24 cellular contexts compared by ENCODE assay signal in genomic region chr17:11182430-11182829, GRCh38. TPM values are rescaled to one million over a fixed set of nuclear protein-coding genes. Genes with fewer than 3 reads are reported as not detected.
"Had no signal": no experiment of that assay in that cellular context is flagged by ENCODE, and none has a peak within 500 bp of the region (broad histone marks: within the 10 kb centered on the region; RNA-seq: fewer than 3 reads in every experiment).

No MANE protein-coding gene starts in this region.

- H3K27me3 ChIP-seq: brain microvascular endothelial cell, neural progenitor cell, sigmoid colon, spleen, testis, upper lobe of right lung had no signal

- H3K9me3 ChIP-seq: sigmoid colon, spleen, testis, upper lobe of right lung had no signal

- DNase-seq: activated CD4-positive, alpha-beta T cell treated with anti-CD3 and anti-CD28 coated beads for 1 hour; activated CD8-positive, alpha-beta memory T cell treated with anti-CD3 and anti-CD28 coated beads for 24 hours; activated CD8-positive, alpha-beta memory T cell treated with anti-CD3 and anti-CD28 coated beads, Interleukin-2, amount 50 U/mL, for 48 hours; activated effector memory CD4-positive, alpha-beta T cell treated with Interleukin-2 at 50 U/mL for 16 hours; activated naive CD4-positive, alpha-beta T cell treated with anti-CD3 and anti-CD28 coated beads, Interleukin-2, amount 50 U/mL, for 16 hours; activated T-cell treated with anti-CD3 and anti-CD28 coated beads, Interleukin-2, amount 50 U/mL, for 48 hours; aorta; brain microvascular endothelial cell; left cardiac atrium; naive B cell; sigmoid colon; spleen; stimulated activated CD4-positive, alpha-beta T cell treated with anti-CD3 and anti-CD28 coated beads, Interleukin-4, amount 100 ng/mL, for 4 hours; T-helper 1 cell; T1000; testis; upper lobe of right lung had no signal

- H3K9ac ChIP-seq: neural progenitor cell had no signal

- ATAC-seq: stimulated activated memory B cell treated with anti-CD40 and anti-IgM and Interleukin-4, amounts not matched to agents 10 μg/mL and 1 μg/mL and 100 μg/mL, for 72 hours; upper lobe of right lung had no signal

- H3K36me3 ChIP-seq: brain microvascular endothelial cell, neural progenitor cell, sigmoid colon, spleen, upper lobe of right lung had no signal

- H3K4me3 ChIP-seq: coronary artery, neural progenitor cell, sigmoid colon, spleen, testis, upper lobe of right lung had no signal

- H3K27ac ChIP-seq: brain microvascular endothelial cell, coronary artery, neural progenitor cell, sigmoid colon, spleen, testis, upper lobe of right lung, VCaP had no signal

- H3K4me1 ChIP-seq: neural progenitor cell, sigmoid colon, spleen, upper lobe of right lung had no signal

RNA-seq across cellular contexts. Expression of gene SHISA6, which starts 58.6 kb away (rescaled TPM):
- total RNA-seq: lung microvascular endothelial cell, osteocyte, pulmonary artery endothelial cell, upper lobe of right lung had no signal
